ENCODE assay signal across 28 cellular contexts in genomic region chr7:148222716-148223115, GRCh38.
"Had no signal": no experiment of that assay in that cellular context is flagged by ENCODE, and none has a peak within 500 bp of the region (broad histone marks: within the 10 kb centered on the region; RNA-seq: fewer than 3 reads in every experiment).

No MANE protein-coding gene starts in this region.

- H3K27me3 ChIP-seq: ascending aorta, breast epithelium, cardiac muscle cell, colonic mucosa, esophagus squamous epithelium, gastroesophageal sphincter had no signal

- H3K4me3 ChIP-seq: ascending aorta, breast epithelium, cardiac muscle cell, colonic mucosa, esophagus squamous epithelium, gastroesophageal sphincter, heart right ventricle had no signal

- DNase-seq: activated CD4-positive, alpha-beta memory T cell treated with anti-CD3 and anti-CD28 coated beads, Interleukin-2, amount 10 ng/mL, durations not matched to agents 7 days and 5 days; activated CD4-positive, alpha-beta T cell treated with anti-CD3 and anti-CD28 coated beads for 1 hour; activated CD4-positive, alpha-beta T cell treated with anti-CD3 and anti-CD28 coated beads for 4 hours; activated CD4-positive, alpha-beta T cell treated with anti-CD3 and anti-CD28 coated beads, Interleukin-2, amount 10 ng/mL, durations not matched to agents 7 days and 5 days; activated CD4-positive, alpha-beta T cell treated with anti-CD3 and anti-CD28 coated beads, Interleukin-2, amount 50 U/mL, for 4 hours; activated CD4-positive, CD25-positive, alpha-beta regulatory T cell; activated CD8-positive, alpha-beta memory T cell treated with anti-CD3 and anti-CD28 coated beads, Interleukin-2, amount 50 U/mL, for 48 hours; activated gamma-delta T cell; activated naive CD4-positive, alpha-beta T cell; activated naive CD4-positive, alpha-beta T cell treated with anti-CD3 and anti-CD28 coated beads, Interleukin-2, amount 10 ng/mL, durations not matched to agents 7 days and 5 days; activated naive CD8-positive, alpha-beta T cell treated with anti-CD3 and anti-CD28 coated beads, Interleukin-2, amount 10 ng/mL, durations not matched to agents 7 days and 5 days; activated T-cell treated with anti-CD3 and anti-CD28 coated beads for 4 hours; activated T-cell treated with anti-CD3 and anti-CD28 coated beads, Interleukin-2, amount 50 U/mL, for 24 hours; activated T-cell treated with anti-CD3 and anti-CD28 coated beads, Interleukin-2, amount 50 U/mL, for 72 hours; central memory CD4-positive, alpha-beta T cell; cerebellar nuclear complex; colonic mucosa; effector CD8-positive, alpha-beta T cell; esophagus squamous epithelium; foreskin melanocyte; heart right ventricle; T-helper 2 cell had no signal

- H3K27ac ChIP-seq: ascending aorta, breast epithelium, cardiac muscle cell, colonic mucosa, epithelial cell of prostate, esophagus squamous epithelium, gastroesophageal sphincter, heart right ventricle had no signal

- ATAC-seq: activated naive CD4-positive, alpha-beta T cell treated with anti-CD3 and anti-CD28 coated beads, Interleukin-2, amount 50 U/mL, for 72 hours; activated T-cell treated with anti-CD3 and anti-CD28 coated beads, Interleukin-2, amount 50 U/mL, for 72 hours; gastroesophageal sphincter; heart right ventricle had no signal

- H3K36me3 ChIP-seq: ascending aorta, breast epithelium, cardiac muscle cell, colonic mucosa, esophagus squamous epithelium, gastroesophageal sphincter, heart right ventricle had no signal

- H3K9me3 ChIP-seq: ascending aorta, colonic mucosa, esophagus squamous epithelium, gastroesophageal sphincter had no signal
